ENCODE assay signal across 1 cellular context in genomic region chr21:38985423-38986378, GRCh38.
TF ChIP-seq lines count a peak whose summit lies in the region.

No MANE protein-coding gene starts in this region.

TF ChIP-seq in SK-N-SH, 30 proteins besides CTCF, POLR2A, EP300 and RAD21 (continued from another document):
- TF ChIP-seq MEF2A (IDR thresholded peaks at IDR 0.05; ENCODE audit: borderline replicate concordance, low read depth) (no peak; the same call in 1 of the 2 replicates), TAF1 (IDR thresholded peaks at IDR 0.05; ENCODE audit: borderline replicate concordance, low read depth, low read length) (no peak), MAX (IDR thresholded peaks at IDR 0.05; ENCODE audit: low read depth) (no peak), TCF12 (IDR thresholded peaks at IDR 0.05) (peak; percentile 3), IRF3 (IDR thresholded peaks at IDR 0.05; ENCODE audit: low read depth, low read length) (no peak), FOXJ3 (CRISPR knock-in tag; IDR thresholded peaks at IDR 0.05) (peak; percentile 87; the same call in 1 of the 2 replicates), ELF1 (IDR thresholded peaks at IDR 0.05) (no peak), TEAD4 (IDR thresholded peaks at IDR 0.05; ENCODE audit: borderline replicate concordance, insufficient read depth) (no peak), MXI1 (IDR thresholded peaks at IDR 0.05; ENCODE audit: low read depth, low read length) (peak; percentile 90), ZBTB33 (IDR thresholded peaks at IDR 0.05; ENCODE audit: borderline replicate concordance, low read depth) (no peak), SIN3A (IDR thresholded peaks at IDR 0.05; ENCODE audit: borderline replicate concordance, low read depth, low read length) (no peak), RXRA (IDR thresholded peaks at IDR 0.05; ENCODE audit: borderline replicate concordance, low read depth) (no peak; the same call in 1 of the 2 replicates)
